Comparison of ENCODE assay signal across 8 cellular contexts in genomic region chr17:16415031-16415924, GRCh38. TPM values are rescaled to one million over a fixed set of nuclear protein-coding genes. Genes with fewer than 3 reads are reported as not detected.
DNase-seq lines count a peak whose midpoint lies in the region; ATAC-seq and TF ChIP-seq lines count a peak whose summit lies in the region.

Gene TRPV2, plus strand, starts transcription at chr17:16415571. Its CDS starts 2,098 bp downstream, at chr17:16417669.

- H3K27me3 ChIP-seq in heart right ventricle = no peaks in the 10 kb centered on the region
- no peaks in the 10 kb centered on the region for H3K27me3 ChIP-seq in gastrocnemius medialis

- 14 to 18% methylated on average over 21 of the region's 21 CpGs for WGBS in heart right ventricle, 2 donors

- TF ChIP-seq CTCF in NB4 (IDR thresholded peaks at IDR 0.05; ENCODE audit: low read depth, low read length) (peak; percentile 66), heart right ventricle (IDR thresholded peaks at IDR 0.05) (peak in 7 of 9 donors; percentile 24 to 49 (median 34)), gastrocnemius medialis (IDR thresholded peaks at IDR 0.05 in 4 of 5, conservative IDR thresholded peaks at IDR 0.05 in 1 of 5) (peak; percentile 18 to 44 (median 39))

- H3K9me3 Mint-ChIP-seq in activated T-helper 1 cell treated with anti-CD3 and anti-CD28 coated beads, Interleukin-12 subunit alpha, Interleukin-12 subunit beta, Interleukin-2, Interleukin-4 antibody, amounts not matched to agents 30 ng/mL and 10 ng/mL and 1 ng/mL, durations not matched to agents 14 hours and 24 hours and 36 hours = no peaks in the 10 kb centered on the region

- TF ChIP-seq POLR2A in NB4 (IDR thresholded peaks at IDR 0.05; ENCODE audit: extremely low read depth, insufficient read length) = no peak
- no peak for TF ChIP-seq POLR2A in gastrocnemius medialis (IDR thresholded peaks at IDR 0.05)

- peak within 1 kb of the TSS; percentile 99 for H3K27ac Mint-ChIP-seq in activated T-helper 1 cell treated with anti-CD3 and anti-CD28 coated beads, Interleukin-12 subunit alpha, Interleukin-12 subunit beta, Interleukin-2, Interleukin-4 antibody, amounts not matched to agents 30 ng/mL and 10 ng/mL and 1 ng/mL, durations not matched to agents 14 hours and 24 hours and 36 hours

- H3K27ac ChIP-seq in heart right ventricle (peak within 1 kb of the TSS; percentile 78 to 97 (median 92)), gastrocnemius medialis (peak within 1 kb of the TSS; percentile 73 to 86 (median 82))

- H3K36me3 Mint-ChIP-seq in activated T-helper 1 cell treated with anti-CD3 and anti-CD28 coated beads, Interleukin-12 subunit alpha, Interleukin-12 subunit beta, Interleukin-2, Interleukin-4 antibody, amounts not matched to agents 30 ng/mL and 10 ng/mL and 1 ng/mL, durations not matched to agents 14 hours and 24 hours and 36 hours (ENCODE audit: low read depth) = peaks cover 28% of the 10 kb centered on the region

- in situ Hi-C loops in gastrocnemius medialis (cut with MboI; ENCODE audit: low sequenced_read_pairs in 4 of 4) = no loop called here

- ATAC-seq in GM19395 (IDR thresholded peaks at IDR 0.05; ENCODE audit: unreplicated experiment) (peak; percentile 44), heart right ventricle (peak; percentile 32 to 82 (median 68)), gastrocnemius medialis (peak; percentile 20 to 34), GM18870 (IDR thresholded peaks at IDR 0.05; ENCODE audit: unreplicated experiment) (no peak)

- H3K9me3 ChIP-seq in heart right ventricle (no peaks in the 10 kb centered on the region), gastrocnemius medialis (no peaks in the 10 kb centered on the region)

- H3K4me3 ChIP-seq in NB4 (ENCODE audit: low read depth, low read length) = peak within 1 kb of the TSS; percentile 80
- peak within 1 kb of the TSS; percentile 39 to 79 (median 66) for H3K4me3 ChIP-seq in heart right ventricle
- H3K4me3 ChIP-seq in gastrocnemius medialis = peak within 1 kb of the TSS; percentile 55 to 64 (median 58)

- peaks cover 0 to 30% (median 6%) of the 10 kb centered on the region in 9 donors for H3K36me3 ChIP-seq in heart right ventricle
- no peaks in the 10 kb centered on the region for H3K36me3 ChIP-seq in gastrocnemius medialis

- H3K27me3 Mint-ChIP-seq in activated T-helper 1 cell treated with anti-CD3 and anti-CD28 coated beads, Interleukin-12 subunit alpha, Interleukin-12 subunit beta, Interleukin-2, Interleukin-4 antibody, amounts not matched to agents 30 ng/mL and 10 ng/mL and 1 ng/mL, durations not matched to agents 14 hours and 24 hours and 36 hours (ENCODE audit: insufficient read depth) = no peaks in the 10 kb centered on the region

- H3K4me3 Mint-ChIP-seq in activated T-helper 1 cell treated with anti-CD3 and anti-CD28 coated beads, Interleukin-12 subunit alpha, Interleukin-12 subunit beta, Interleukin-2, Interleukin-4 antibody, amounts not matched to agents 30 ng/mL and 10 ng/mL and 1 ng/mL, durations not matched to agents 14 hours and 24 hours and 36 hours = peak within 1 kb of the TSS; percentile 96

- H3K4me1 ChIP-seq in heart right ventricle (peaks cover 0 to 49% (median 31%) of the 10 kb centered on the region in 9 donors), gastrocnemius medialis (peaks cover 6 to 10% of the 10 kb centered on the region in 2 donors)

- H3K4me1 Mint-ChIP-seq in activated T-helper 1 cell treated with anti-CD3 and anti-CD28 coated beads, Interleukin-12 subunit alpha, Interleukin-12 subunit beta, Interleukin-2, Interleukin-4 antibody, amounts not matched to agents 30 ng/mL and 10 ng/mL and 1 ng/mL, durations not matched to agents 14 hours and 24 hours and 36 hours (ENCODE audit: low read depth) = peaks cover 43% of the 10 kb centered on the region

- intact Hi-C loops in activated T-helper 1 cell treated with anti-CD3 and anti-CD28 coated beads, Interleukin-12 subunit alpha, Interleukin-12 subunit beta, Interleukin-2, Interleukin-4 antibody, amounts not matched to agents 30 ng/mL and 10 ng/mL and 1 ng/mL, durations not matched to agents 14 hours and 24 hours and 36 hours (cut with micrococcal nuclease) = loop anchor here (1.0 to 10.0 kb wide), 2 partner anchors 51 to 390 kb away; no protein-coding TSS in a partner anchor
- intact Hi-C loops in heart right ventricle (cut with DNase I) (loop anchor here in 2 of 10 donors (5.0 to 10.0 kb wide), 2 partner anchors 33 to 50 kb away; partner anchors contain the start of gene UBB (in 1 of the 2)), gastrocnemius medialis (cut with DNase I; ENCODE audit: low total_unique reads) (loop anchor here (1.0 kb wide), 1 partner anchor 52 kb away; no protein-coding TSS in a partner anchor)

- DNase-seq in AG20443 (ENCODE audit: low spot score) = peak; percentile 55
- DNase-seq in NB4 (ENCODE audit: low read depth) = peak; percentile 74
- peak; percentile 37 for DNase-seq in activated T-helper 1 cell treated with anti-CD3 and anti-CD28 coated beads, Interleukin-12 subunit alpha, Interleukin-12 subunit beta, Interleukin-2, Interleukin-4 antibody, amounts not matched to agents 30 ng/mL and 10 ng/mL and 1 ng/mL, durations not matched to agents 14 hours and 24 hours and 36 hours (ENCODE audit: low spot score)
- DNase-seq in heart right ventricle = peak in 1 of 2 donors; percentile 58
- DNase-seq in gastrocnemius medialis = no peak
- no peak for DNase-seq in NCI-H1417 (lab: John Stamatoyannopoulos, UW)

RNA-seq across cellular contexts. Expression of gene TRPV2, which starts in this region (rescaled TPM):
- total RNA-seq in activated T-helper 1 cell treated with anti-CD3 and anti-CD28 coated beads, Interleukin-12 subunit alpha, Interleukin-12 subunit beta, Interleukin-2, Interleukin-4 antibody, amounts not matched to agents 30 ng/mL and 10 ng/mL and 1 ng/mL, durations not matched to agents 14 hours and 24 hours and 36 hours = 38.2 and 42.2 TPM in 2 replicates
- total RNA-seq in heart right ventricle (10 to 100 TPM in 3 of 10 donors, 1 to 10 TPM in 7; 4.6 to 25.4 (median 8.6) TPM), gastrocnemius medialis (1 to 10 TPM; 2.9 to 4.4 (median 3.4) TPM)
- polyA plus RNA-seq in heart right ventricle = 10 to 100 TPM; 10.6 to 11.9 TPM

Comparison
In these comparisons a context has a peak if more than half of its experiments do, and no peak if none do; other contexts are left out.
1. DNase-seq: peak in AG20443 (single experiment), NB4 (single experiment) and activated T-helper 1 cell treated with anti-CD3 and anti-CD28 coated beads, Interleukin-12 subunit alpha, Interleukin-12 subunit beta, Interleukin-2, Interleukin-4 antibody, amounts not matched to agents 30 ng/mL and 10 ng/mL and 1 ng/mL, durations not matched to agents 14 hours and 24 hours and 36 hours (single experiment); none in gastrocnemius medialis (0 of 2) and NCI-H1417 (0 of 3).
2. Peak in every context shown above with its lines, with median percentiles within 50 percentile points of each other: H3K4me3 ChIP-seq and CTCF ChIP-seq.